10 cellular contexts compared by ENCODE assay signal in genomic region chr4:143025111-143025704, GRCh38.
DNase-seq lines count a peak whose midpoint lies in the region; ATAC-seq and TF ChIP-seq lines count a peak whose summit lies in the region.
"Had no signal": no experiment of that assay in that cellular context is flagged by ENCODE, and none has a peak within 500 bp of the region (broad histone marks: within the 10 kb centered on the region; RNA-seq: fewer than 3 reads in every experiment).

No MANE protein-coding gene starts in this region.

- CTCF ChIA-PET in WTC11 (lab: Charles Lee), result interaction anchor here (1.1 to 5.8 kb wide), 3 partner anchors 40 to 175 kb away, joined by 3 to 23 read pairs (median 18); no protein-coding TSS in a partner anchor

- TF ChIP-seq CTCF in WTC11 (IDR thresholded peaks at IDR 0.05), result no peak

- peaks cover 19% of the 10 kb centered on the region for H3K9me3 Mint-ChIP-seq in WTC11

- H3K27me3 Mint-ChIP-seq in WTC11 (ENCODE audit: low read depth), result no peaks in the 10 kb centered on the region
- H3K27me3 Mint-ChIP-seq: natural killer cell treated with Interleukin-12 subunit alpha and Interleukin-12 subunit beta and Interleukin-15 and Interleukin-18, amount 100 ng/mL, for 72 hours had no signal

- ATAC-seq in GM19455 (IDR thresholded peaks at IDR 0.05; ENCODE audit: unreplicated experiment), result peak; percentile 34
- ATAC-seq in HG03460 (IDR thresholded peaks at IDR 0.05; ENCODE audit: unreplicated experiment), result peak; percentile 37
- ATAC-seq in WTC11, result peak; percentile 87
- ATAC-seq in GM21825 (IDR thresholded peaks at IDR 0.05; ENCODE audit: unreplicated experiment), result no peak

- H3K4me3 Mint-ChIP-seq in WTC11, result no peak overlapping the region
- H3K4me3 Mint-ChIP-seq: activated B cell treated with CpG ODN at 0.5 μM for 24 hours; natural killer cell treated with Interleukin-12 subunit alpha and Interleukin-12 subunit beta and Interleukin-15 and Interleukin-18, amount 100 ng/mL, for 72 hours had no signal

- peaks cover 2% of the 10 kb centered on the region; the same call in 1 of the 2 replicates for H3K36me3 Mint-ChIP-seq in WTC11

- DNase-seq in GDM1 (lab: John Stamatoyannopoulos, UW) (peak; percentile 52), WTC11 (ENCODE audit: low spot score) (peak; percentile 40), medulla oblongata (ENCODE audit: extremely low spot score) (peak; percentile 57), activated gamma-delta T cell treated with Interleukin-2 at 50 U/mL for 16 hours (no peak), HPDE6-E6E7 (ENCODE audit: extremely low spot score) (no peak)
- DNase-seq: activated B cell treated with CpG ODN at 0.5 μM for 24 hours had no signal

- POLR2A ChIA-PET in WTC11 (lab: Charles Lee), result no interaction called here

- peaks cover 2% of the 10 kb centered on the region for H3K4me1 Mint-ChIP-seq in WTC11

- no peak overlapping the region for H3K27ac Mint-ChIP-seq in WTC11
- H3K27ac Mint-ChIP-seq: activated B cell treated with CpG ODN at 0.5 μM for 24 hours; natural killer cell treated with Interleukin-12 subunit alpha and Interleukin-12 subunit beta and Interleukin-15 and Interleukin-18, amount 100 ng/mL, for 72 hours had no signal

TF ChIP-seq in WTC11, 78 proteins besides CTCF, POLR2A, EP300 and RAD21:
- no peak for TF ChIP-seq CREB1 (CRISPR knock-in tag; IDR thresholded peaks at IDR 0.05)
- no peak for TF ChIP-seq PREB (CRISPR knock-in tag; IDR thresholded peaks at IDR 0.05; ENCODE audit: borderline replicate concordance)
- TF ChIP-seq ATF1 (CRISPR knock-in tag; IDR thresholded peaks at IDR 0.05), result no peak
- TF ChIP-seq ZNF671 (CRISPR knock-in tag; IDR thresholded peaks at IDR 0.05), result no peak
- TF ChIP-seq NFE2L1 (CRISPR knock-in tag; IDR thresholded peaks at IDR 0.05), result peak; percentile 84
- TF ChIP-seq GTF2I (CRISPR knock-in tag; conservative IDR thresholded peaks at IDR 0.05), result no peak
- no peak for TF ChIP-seq FOXJ3 (CRISPR knock-in tag; IDR thresholded peaks at IDR 0.05; ENCODE audit: borderline replicate concordance)

Comparison
In these comparisons a context has a peak if more than half of its experiments do, and no peak if none do; other contexts are left out.
1. DNase-seq: peak in GDM1 (single experiment), WTC11 (single experiment) and medulla oblongata (single experiment); none in activated gamma-delta T cell treated with Interleukin-2 at 50 U/mL for 16 hours (single experiment) and HPDE6-E6E7 (single experiment).